ENCODE assay signal across 17 cellular contexts in the genomic region with DNA sequence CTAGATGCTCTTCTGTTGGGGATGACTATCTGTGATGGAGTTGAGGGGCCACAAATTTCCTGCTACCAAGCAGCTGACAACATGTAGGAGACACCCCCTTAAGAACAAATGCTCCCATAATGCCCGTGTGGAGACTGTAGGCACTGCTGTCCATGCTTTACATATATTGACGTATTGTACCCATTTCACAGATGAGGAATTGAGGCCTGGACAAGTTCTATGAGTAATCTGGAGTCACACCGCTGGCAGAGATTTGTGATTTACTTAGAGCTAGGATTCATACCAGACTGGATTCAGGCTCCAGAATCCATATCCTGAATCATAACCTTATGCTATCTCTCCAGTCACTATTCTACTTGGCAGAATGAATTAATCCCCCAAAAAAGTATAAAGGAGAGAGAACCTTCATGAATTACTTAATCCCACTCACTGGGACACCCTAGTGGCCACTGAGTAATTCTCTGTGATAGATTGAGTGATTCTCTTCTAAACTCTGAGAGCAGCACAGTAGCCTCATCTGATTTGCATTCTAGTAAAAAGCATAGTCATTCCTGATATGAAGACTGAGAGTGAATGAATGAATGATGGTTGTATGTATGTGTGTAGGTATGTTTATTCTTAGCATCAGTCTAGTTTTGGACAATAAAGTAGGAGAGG.
DNase-seq lines count a peak whose midpoint lies in the region; ATAC-seq and TF ChIP-seq lines count a peak whose summit lies in the region.
"Had no signal": no experiment of that assay in that cellular context is flagged by ENCODE, and none has a peak within 500 bp of the region (broad histone marks: within the 10 kb centered on the region; RNA-seq: fewer than 3 reads in every experiment).

No MANE protein-coding gene starts in this region.

- ATAC-seq in GM23338: peak; percentile 38; the same call in 1 of the 3 replicates
- ATAC-seq: naive thymus-derived CD8-positive, alpha-beta T cell; stimulated activated naive CD8-positive, alpha-beta T cell treated with anti-CD3 and anti-CD28 coated beads, Interleukin-15, Interleukin-2, amounts not matched to agents 100 U/mL and 50 U/mL, for 24 hours had no signal

- no peaks in the 10 kb centered on the region for H3F3A ChIP-seq in GM23338 (replicated peaks; ENCODE audit: low read depth)

- H3K9me3 ChIP-seq in WERI-Rb-1 (ENCODE audit: severe bottlenecking): no peaks in the 10 kb centered on the region
- H3K9me3 ChIP-seq: SJCRH30, vagina had no signal

- in situ Hi-C loops in Caki2 (cut with HindIII; ENCODE audit: low pct_unique_long_range_greater_than_20kb, low sequenced_read_pairs): no loop called here

- H2AFZ ChIP-seq in GM23338: no peak overlapping the region

- H3K4me1 ChIP-seq in GM23338 (ENCODE audit: insufficient read depth): no peaks in the 10 kb centered on the region
- H3K4me1 ChIP-seq: BLaER1, SJCRH30, vagina had no signal

- no peaks in the 10 kb centered on the region for H3K36me3 ChIP-seq in GM23338 (ENCODE audit: insufficient read depth)
- H3K36me3 ChIP-seq in WERI-Rb-1: no peaks in the 10 kb centered on the region
- H3K36me3 ChIP-seq: BLaER1, SJCRH30, vagina had no signal

- H3K4me2 ChIP-seq in GM23338: no peak overlapping the region
- H3K4me2 ChIP-seq: BLaER1 had no signal

- no peak overlapping the region for H3K4me3 Mint-ChIP-seq in GM23338
- no peak overlapping the region for H3K4me3 Mint-ChIP-seq in activated naive CD8-positive, alpha-beta T cell treated with anti-CD3 and anti-CD28 coated beads for 36 hours
- H3K4me3 Mint-ChIP-seq: activated naive CD8-positive, alpha-beta T cell treated with anti-CD3 and anti-CD28 coated beads, Interleukin-2, amount 10 ng/mL, durations not matched to agents 7 days and 5 days; naive thymus-derived CD8-positive, alpha-beta T cell had no signal

- no peaks in the 10 kb centered on the region for H3K27me3 ChIP-seq in GM23338 (ENCODE audit: insufficient read depth)
- peaks cover 74% of the 10 kb centered on the region for H3K27me3 ChIP-seq in WERI-Rb-1 (ENCODE audit: insufficient read depth, low read depth, severe bottlenecking)
- H3K27me3 ChIP-seq: BLaER1, SJCRH30, vagina had no signal

- no peak overlapping the region for H3K27ac ChIP-seq in GM23338 (ENCODE audit: low read depth)
- no peak overlapping the region for H3K27ac ChIP-seq in WERI-Rb-1
- H3K27ac ChIP-seq: BLaER1, SJCRH30, vagina had no signal

- H3K36me3 Mint-ChIP-seq in GM23338 (ENCODE audit: low read depth): peaks cover 5% of the 10 kb centered on the region
- no peaks in the 10 kb centered on the region for H3K36me3 Mint-ChIP-seq in activated naive CD8-positive, alpha-beta T cell treated with anti-CD3 and anti-CD28 coated beads for 36 hours
- H3K36me3 Mint-ChIP-seq: activated naive CD8-positive, alpha-beta T cell treated with anti-CD3 and anti-CD28 coated beads, Interleukin-2, amount 10 ng/mL, durations not matched to agents 7 days and 5 days; naive thymus-derived CD8-positive, alpha-beta T cell had no signal

- no peaks in the 10 kb centered on the region for H3K27me3 Mint-ChIP-seq in GM23338 (ENCODE audit: insufficient read depth, low read depth, poor library complexity)
- H3K27me3 Mint-ChIP-seq in activated naive CD8-positive, alpha-beta T cell treated with anti-CD3 and anti-CD28 coated beads for 36 hours: no peaks in the 10 kb centered on the region
- H3K27me3 Mint-ChIP-seq: activated naive CD8-positive, alpha-beta T cell treated with anti-CD3 and anti-CD28 coated beads, Interleukin-2, amount 10 ng/mL, durations not matched to agents 7 days and 5 days had no signal

- peaks cover 8% of the 10 kb centered on the region for H3K9me3 Mint-ChIP-seq in GM23338
- H3K9me3 Mint-ChIP-seq in activated naive CD8-positive, alpha-beta T cell treated with anti-CD3 and anti-CD28 coated beads for 36 hours: peaks cover 2% of the 10 kb centered on the region

- TF ChIP-seq CTCF in GM23338 (conservative IDR thresholded peaks at IDR 0.05; ENCODE audit: low read depth in 2 of 2) (peak; percentile 50 to 60), epithelial cell of proximal tubule (conservative IDR thresholded peaks at IDR 0.05; ENCODE audit: low read depth, low read length) (peak; percentile 10), WERI-Rb-1 (IDR thresholded peaks at IDR 0.05; ENCODE audit: low read depth, low read length) (no peak)

- no peaks in the 10 kb centered on the region for H3K4me1 Mint-ChIP-seq in GM23338
- H3K4me1 Mint-ChIP-seq in activated naive CD8-positive, alpha-beta T cell treated with anti-CD3 and anti-CD28 coated beads for 36 hours: no peaks in the 10 kb centered on the region
- H3K4me1 Mint-ChIP-seq: activated naive CD8-positive, alpha-beta T cell treated with anti-CD3 and anti-CD28 coated beads, Interleukin-2, amount 10 ng/mL, durations not matched to agents 7 days and 5 days had no signal

- no peaks in the 10 kb centered on the region for H4K20me1 ChIP-seq in GM23338 (replicated peaks; ENCODE audit: insufficient read depth)
- H4K20me1 ChIP-seq: BLaER1 had no signal

- H3K4me3 ChIP-seq in GM23338 (no peak overlapping the region), epithelial cell of proximal tubule (ENCODE audit: low read depth, low read length) (no peak overlapping the region), WERI-Rb-1 (ENCODE audit: low read depth, low read length) (no peak overlapping the region)
- H3K4me3 ChIP-seq: BLaER1, SJCRH30, vagina had no signal

- H3K9me2 ChIP-seq in GM23338 (ENCODE audit: insufficient read depth): no peaks in the 10 kb centered on the region; the same call in 1 of the 2 replicates

- DNase-seq in Caki2 (ENCODE audit: low read depth): peak; percentile 4
- DNase-seq in GM23338 (ENCODE audit: low spot score): peak; percentile 45
- peak; percentile 17 to 46 for DNase-seq in Kasumi-1 (lab: John Stamatoyannopoulos, UW)
- no peak for DNase-seq in epithelial cell of proximal tubule (ENCODE audit: low read depth)
- DNase-seq in occipital lobe (lab: John Stamatoyannopoulos, UW): no peak
- DNase-seq in activated naive CD8-positive, alpha-beta T cell treated with anti-CD3 and anti-CD28 coated beads for 36 hours: no peak
- no peak for DNase-seq in DMS79 treated with DMSO at 0.1 percent for 48 hours (lab: John Stamatoyannopoulos, UW)
- no peak for DNase-seq in WERI-Rb-1
- DNase-seq: activated naive CD8-positive, alpha-beta T cell treated with anti-CD3 and anti-CD28 coated beads, Interleukin-2, amount 10 ng/mL, durations not matched to agents 7 days and 5 days; naive thymus-derived CD8-positive, alpha-beta T cell; NCI-H2081; NCI-H774; SJCRH30; stimulated activated CD4-positive, alpha-beta T cell treated with anti-CD3 and anti-CD28 coated beads, Interleukin-4, amount 100 ng/mL, for 24 hours; stimulated activated naive CD8-positive, alpha-beta T cell treated with anti-CD3 and anti-CD28 coated beads, Interleukin-15, Interleukin-2, amounts not matched to agents 100 U/mL and 50 U/mL, for 24 hours had no signal

- H3K27ac Mint-ChIP-seq in GM23338: no peak overlapping the region
- H3K27ac Mint-ChIP-seq in activated naive CD8-positive, alpha-beta T cell treated with anti-CD3 and anti-CD28 coated beads for 36 hours: no peak overlapping the region
- H3K27ac Mint-ChIP-seq: activated naive CD8-positive, alpha-beta T cell treated with anti-CD3 and anti-CD28 coated beads, Interleukin-2, amount 10 ng/mL, durations not matched to agents 7 days and 5 days; naive thymus-derived CD8-positive, alpha-beta T cell had no signal

- no peaks in the 10 kb centered on the region for H3K79me2 ChIP-seq in GM23338 (replicated peaks; ENCODE audit: insufficient read depth)

TF ChIP-seq in GM23338, 12 proteins besides CTCF, POLR2A, EP300 and RAD21 (continues in another document):
- TF ChIP-seq ZNF114 (CRISPR knock-in tag; IDR thresholded peaks at IDR 0.05) (no peak), POLR2AphosphoS5 (IDR thresholded peaks at IDR 0.05; ENCODE audit: low read depth) (no peak), ZNF331 (CRISPR knock-in tag; IDR thresholded peaks at IDR 0.05; ENCODE audit: low read depth) (no peak), ETS1 (IDR thresholded peaks at IDR 0.05) (no peak), REST (IDR thresholded peaks at IDR 0.05; ENCODE audit: unreplicated experiment) (no peak)

Comparison
In these comparisons a context has a peak if more than half of its experiments do, and no peak if none do; other contexts are left out.
1. DNase-seq: peak in Caki2 (single experiment), GM23338 (single experiment) and Kasumi-1 (2 of 2); none in epithelial cell of proximal tubule (single experiment), occipital lobe (single experiment), activated naive CD8-positive, alpha-beta T cell treated with anti-CD3 and anti-CD28 coated beads for 36 hours (single experiment), DMS79 treated with DMSO at 0.1 percent for 48 hours (single experiment) and WERI-Rb-1 (single experiment).